19 cellular contexts compared by ENCODE assay signal in genomic region chr11:44015624-44016007, GRCh38. TPM values are rescaled to one million over a fixed set of nuclear protein-coding genes. Genes with fewer than 3 reads are reported as not detected.
A peak's percentile ranks its signal among the peaks of the same experiment; 100 is the strongest.
DNase-seq lines count a peak whose midpoint lies in the region; ATAC-seq and TF ChIP-seq lines count a peak whose summit lies in the region.
"Had no signal": no experiment of that assay in that cellular context is flagged by ENCODE, and none has a peak within 500 bp of the region (broad histone marks: within the 10 kb centered on the region; RNA-seq: fewer than 3 reads in every experiment).

No MANE protein-coding gene starts in this region.

- H3K27ac ChIP-seq in left ventricle myocardium inferior (replicated peaks) (peak overlapping the region; percentile 64), osteoblast (ENCODE audit: low read depth, low read length) (peak overlapping the region; percentile 49), vagina (peak overlapping the region; percentile 48), esophagus squamous epithelium (peak overlapping the region in 1 of 4 donors; percentile 21)

- 80 to 89% methylated on average over 3 of the region's 3 CpGs for WGBS in esophagus squamous epithelium, 2 donors

- H3K4me2 ChIP-seq in osteoblast (ENCODE audit: insufficient read depth, low read length), result peak overlapping the region; percentile 65

- no peak for TF ChIP-seq CTCF in left ventricle myocardium inferior (IDR thresholded peaks at IDR 0.05; ENCODE audit: borderline replicate concordance)
- TF ChIP-seq CTCF in chondrocyte (IDR thresholded peaks at IDR 0.05), result no peak
- no peak for TF ChIP-seq CTCF in osteoblast (IDR thresholded peaks at IDR 0.05; ENCODE audit: extremely low read depth, low read depth, low read length)
- no peak for TF ChIP-seq CTCF in vagina (IDR thresholded peaks at IDR 0.05)
- TF ChIP-seq CTCF in esophagus squamous epithelium (IDR thresholded peaks at IDR 0.05), result no peak

- H3K9me3 Mint-ChIP-seq in chondrocyte (ENCODE audit: low read depth), result peaks cover 5% of the 10 kb centered on the region

- no peaks in the 10 kb centered on the region for H4K20me1 ChIP-seq in osteoblast (ENCODE audit: insufficient read depth, low read length)

- no peaks in the 10 kb centered on the region for H3K36me3 Mint-ChIP-seq in chondrocyte (ENCODE audit: low read depth)

- H3K4me1 Mint-ChIP-seq in chondrocyte (ENCODE audit: low read depth), result peaks cover 54% of the 10 kb centered on the region

- peaks cover 3% of the 10 kb centered on the region for H3K27me3 Mint-ChIP-seq in chondrocyte (ENCODE audit: low read depth)

- no peak overlapping the region for H2AFZ ChIP-seq in osteoblast (ENCODE audit: low read length)

- H3K4me3 Mint-ChIP-seq in chondrocyte (ENCODE audit: unreplicated experiment), result no peak overlapping the region

- H3K4me1 ChIP-seq in left ventricle myocardium inferior, result peaks cover 40% of the 10 kb centered on the region
- peaks cover 66% of the 10 kb centered on the region for H3K4me1 ChIP-seq in osteoblast (ENCODE audit: insufficient read depth, low read length)
- peaks cover 17% of the 10 kb centered on the region for H3K4me1 ChIP-seq in vagina
- peaks cover 0 to 14% (median 0%) of the 10 kb centered on the region in 3 donors for H3K4me1 ChIP-seq in esophagus squamous epithelium

- ATAC-seq in left ventricle myocardium superior, result no peak

- peak overlapping the region; percentile 89 for H3K27ac Mint-ChIP-seq in chondrocyte (ENCODE audit: unreplicated experiment)

- H3K36me3 ChIP-seq in left ventricle myocardium inferior, result no peaks in the 10 kb centered on the region
- H3K36me3 ChIP-seq in osteoblast (ENCODE audit: insufficient read depth, low read length), result no peaks in the 10 kb centered on the region
- H3K36me3 ChIP-seq in vagina, result no peaks in the 10 kb centered on the region
- no peaks in the 10 kb centered on the region for H3K36me3 ChIP-seq in esophagus squamous epithelium

- DNase-seq in left ventricle myocardium inferior (no peak), left ventricle myocardium superior (no peak), chondrocyte (ENCODE audit: low spot score) (no peak), osteoblast (ENCODE audit: insufficient read length, low spot score, missing footprints) (no peak), vagina (ENCODE audit: extremely low spot score in 2 of 2) (no peak), esophagus squamous epithelium (lab: John Stamatoyannopoulos, UW) (no peak), COR-L47 (lab: John Stamatoyannopoulos, UW) (no peak), anterior cingulate cortex (lab: John Stamatoyannopoulos, UW) (no peak)
- DNase-seq: C1 segment of cervical spinal cord, DMS 273 treated with DMSO at 0.1 percent for 48 hours, GF-D8, Karpas-422, MM.1S, NCI-H1105, NCI-H1694, NCI-H2107, NCI-H2227 treated with DMSO at 0.1 percent for 48 hours, NCI-H524 treated with DMSO at 0.1 percent for 48 hours had no signal

- TF ChIP-seq POLR2A in vagina (IDR thresholded peaks at IDR 0.05) (no peak), esophagus squamous epithelium (IDR thresholded peaks at IDR 0.05) (no peak)

- H3K79me2 ChIP-seq in osteoblast (ENCODE audit: insufficient read depth, low read length), result no peaks in the 10 kb centered on the region

- no peaks in the 10 kb centered on the region for H3K9me3 ChIP-seq in left ventricle myocardium inferior (replicated peaks)
- no peaks in the 10 kb centered on the region for H3K9me3 ChIP-seq in osteoblast (ENCODE audit: low read depth, low read length)
- no peaks in the 10 kb centered on the region for H3K9me3 ChIP-seq in vagina
- H3K9me3 ChIP-seq in esophagus squamous epithelium, result no peaks in the 10 kb centered on the region

- H3K27me3 ChIP-seq in left ventricle myocardium inferior (ENCODE audit: low read depth) (no peaks in the 10 kb centered on the region), osteoblast (ENCODE audit: insufficient read depth, low read length) (no peaks in the 10 kb centered on the region), vagina (no peaks in the 10 kb centered on the region), esophagus squamous epithelium (no peaks in the 10 kb centered on the region)

- H3K4me3 ChIP-seq in left ventricle myocardium inferior, result no peak overlapping the region
- H3K4me3 ChIP-seq in osteoblast (ENCODE audit: insufficient read depth, low read length), result no peak overlapping the region
- H3K4me3 ChIP-seq in vagina, result no peak overlapping the region
- H3K4me3 ChIP-seq in esophagus squamous epithelium, result no peak overlapping the region

- intact Hi-C loops in left ventricle myocardium inferior (cut with micrococcal nuclease) (no loop called here), left ventricle myocardium superior (cut with micrococcal nuclease) (no loop called here), vagina (cut with DNase I) (no loop called here), esophagus squamous epithelium (cut with DNase I) (no loop called here)

RNA-seq across cellular contexts. Expression of gene ACCSL, which starts 32.2 kb away (rescaled TPM):
- total RNA-seq in left ventricle myocardium inferior (not detected), left ventricle myocardium superior (not detected), chondrocyte (not detected in 3 replicates), osteoblast (under 0.01 TPM in 1 of 2 replicates, not detected in the other), vagina (not detected), esophagus squamous epithelium (not detected)
- total RNA-seq: H7 had no signal

RNA-seq across cellular contexts. Expression of gene ACCS, which starts 50.5 kb away (rescaled TPM):
- total RNA-seq in left ventricle myocardium inferior (7.9 TPM), left ventricle myocardium superior (8.2 TPM), chondrocyte (5.8 to 14.7 TPM (median 11.1 TPM) in 3 replicates), osteoblast (21.0 and 27.1 TPM in 2 replicates), vagina (8.1 TPM), esophagus squamous epithelium (10 to 100 TPM in 1 of 4 donors, 1 to 10 TPM in 3; 3.4 to 22.1 (median 4.9) TPM)
